Comparison of ENCODE assay signal across 23 cellular contexts in the genomic region with DNA sequence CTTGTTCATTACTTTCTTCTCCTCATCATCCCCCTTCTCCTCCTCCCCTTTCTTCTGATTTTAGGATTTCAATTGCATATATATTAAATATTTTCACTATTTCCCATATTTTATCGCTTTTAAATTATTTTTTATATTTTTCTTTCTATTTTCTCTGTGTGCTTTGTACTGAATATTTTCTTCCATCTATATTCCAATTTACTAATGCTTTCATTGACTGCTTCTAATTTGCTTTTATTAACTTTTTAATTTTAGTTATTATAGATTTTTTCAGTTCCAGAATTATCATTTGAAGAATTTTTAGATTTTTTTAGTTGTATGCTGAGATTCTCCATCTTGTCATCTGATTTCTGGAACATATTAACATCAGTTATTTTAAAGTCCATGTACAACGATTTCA.
DNase-seq lines count a peak whose midpoint lies in the region; ATAC-seq, FAIRE-seq and TF ChIP-seq lines count a peak whose summit lies in the region.
"Had no signal": no experiment of that assay in that cellular context is flagged by ENCODE, and none has a peak within 500 bp of the region (broad histone marks: within the 10 kb centered on the region; RNA-seq: fewer than 3 reads in every experiment).

No MANE protein-coding gene starts in this region.

- H3K79me1 ChIP-seq in mesendoderm (ENCODE audit: low read length) = no peaks in the 10 kb centered on the region

- H4K20me1 ChIP-seq in HCT116 (ENCODE audit: insufficient read depth) = no peaks in the 10 kb centered on the region
- H4K20me1 ChIP-seq: BLaER1 had no signal

- no peak overlapping the region for H3K56ac ChIP-seq in mesendoderm (ENCODE audit: low read length)

- no peak for TF ChIP-seq EP300 in upper lobe of left lung (IDR thresholded peaks at IDR 0.05)

- no peak overlapping the region for H2AK5ac ChIP-seq in mesendoderm (ENCODE audit: low read length)

- BruUV-seq in HCT116 (replicated peaks; lab: Mats Ljungman, UMichigan) = no TSS peak

- peak overlapping the region; percentile 44 for H2AFZ ChIP-seq in HCT116 (ENCODE audit: low read depth, low read length, poor library complexity, severe bottlenecking)

- H3K79me2 ChIP-seq in HCT116 (ENCODE audit: insufficient read depth, low read length) (no peaks in the 10 kb centered on the region), mesendoderm (ENCODE audit: control insufficient read depth, insufficient read depth, low read length) (no peaks in the 10 kb centered on the region)

- H3K27me3 ChIP-seq in HCT116 (ENCODE audit: insufficient read depth, low read length) = no peaks in the 10 kb centered on the region
- no peaks in the 10 kb centered on the region for H3K27me3 ChIP-seq in upper lobe of left lung
- no peaks in the 10 kb centered on the region for H3K27me3 ChIP-seq in mesendoderm (ENCODE audit: insufficient read depth, low read length, poor library complexity)
- H3K27me3 ChIP-seq: BE2C, BLaER1 had no signal

- DNase-seq in HCT116 (ENCODE audit: low read depth, low spot score) (no peak), frontal cortex (ENCODE audit: low spot score in 2 of 2) (no peak), NCI-H146 (lab: John Stamatoyannopoulos, UW) (no peak), upper lobe of left lung (no peak), mesendoderm (no peak), Ammon's horn (ENCODE audit: low spot score) (no peak)
- DNase-seq: 8988T; AML-193; BE2C; C1 segment of cervical spinal cord; CD4-positive, alpha-beta memory T cell; CD4-positive, CD25-positive, alpha-beta regulatory T cell; CD8-positive, alpha-beta memory T cell; COR-L47; DMS79 treated with DMSO at 0.1 percent for 48 hours; GF-D8 had no signal

- intact Hi-C loops in HCT116 (cut with micrococcal nuclease) = no loop called here

- H3K36me3 ChIP-seq in HCT116 (ENCODE audit: control insufficient read depth in 1 of 2, insufficient read depth in 2 of 2, low read length in 2 of 2) (0 out of 4 replicates have a peak, but pooled peaks cover 0 to 3% of the 10 kb centered on the region in 2 experiments), upper lobe of left lung (no peaks in the 10 kb centered on the region), mesendoderm (ENCODE audit: control insufficient read depth, insufficient read depth, low read length) (no peaks in the 10 kb centered on the region)
- H3K36me3 ChIP-seq: BE2C, BLaER1 had no signal

- H3K4ac ChIP-seq in mesendoderm (ENCODE audit: low read depth, low read length) = no peak overlapping the region

- H3K9me3 ChIP-seq in HCT116 (ENCODE audit: control insufficient read depth in 1 of 2, insufficient read depth in 1 of 2, low read depth in 1 of 2, low read length in 2 of 2) (peaks cover 0 to 5% of the 10 kb centered on the region in 2 experiments; a peak in 1 of 4 replicates), upper lobe of left lung (no peaks in the 10 kb centered on the region)
- H3K9me3 ChIP-seq: BE2C, BLaER1 had no signal

- RAD21 ChIA-PET in HCT116 (lab: Charles Lee; ENCODE audit: low non-redundant PET in 1 of 2, low total read pairs in 2 of 2, uncharacterized antibody in 2 of 2, unreplicated experiment in 2 of 2) = no interaction called here

- H3K4me2 ChIP-seq in HCT116 (ENCODE audit: low read length) (peak overlapping the region; percentile 40; the same call in 1 of the 2 replicates), mesendoderm (ENCODE audit: low read length) (no peak overlapping the region)
- H3K4me2 ChIP-seq: A549, BLaER1 had no signal

- CTCF ChIA-PET in HCT116 (lab: Charles Lee) = no interaction called here

- TF ChIP-seq CTCF in HCT116 (IDR thresholded peaks at IDR 0.05 in 2 of 3, conservative IDR thresholded peaks at IDR 0.05 in 1 of 3; ENCODE audit: borderline replicate concordance in 1 of 3, insufficient read depth in 1 of 3, low read depth in 2 of 3, low read length in 2 of 3) = no peak
- no peak for TF ChIP-seq CTCF in upper lobe of left lung (IDR thresholded peaks at IDR 0.05)

- no peak overlapping the region for H2BK15ac ChIP-seq in mesendoderm (replicated peaks; ENCODE audit: low read depth)

- H3K9ac ChIP-seq in HCT116 (ENCODE audit: low read length) (no peak overlapping the region), mesendoderm (ENCODE audit: low read length) (no peak overlapping the region)
- H3K9ac ChIP-seq: BLaER1 had no signal

- H3K27ac ChIP-seq in HCT116 (ENCODE audit: low read depth, low read length) = peak overlapping the region; percentile 37; the same call in 1 of the 2 replicates
- H3K27ac ChIP-seq in upper lobe of left lung = no peak overlapping the region
- H3K27ac ChIP-seq in mesendoderm (ENCODE audit: low read depth, low read length) = no peak overlapping the region
- H3K27ac ChIP-seq: A549, BLaER1 had no signal

- H3K9me2 ChIP-seq in HCT116 (ENCODE audit: insufficient read depth) = no peaks in the 10 kb centered on the region; the same call in 1 of the 2 replicates

- POLR2A ChIA-PET in HCT116 (lab: Charles Lee) = no interaction called here

- no peak overlapping the region for H3K4me3 ChIP-seq in HCT116 (replicated peaks in 1 of 2; ENCODE audit: low read depth in 1 of 2, low read length in 2 of 2)
- no peak overlapping the region for H3K4me3 ChIP-seq in upper lobe of left lung
- no peak overlapping the region for H3K4me3 ChIP-seq in mesendoderm (ENCODE audit: low read length)
- H3K4me3 ChIP-seq: A549, BLaER1 had no signal

- no peak overlapping the region for H4K8ac ChIP-seq in mesendoderm (ENCODE audit: low read depth, low read length)

- peak; percentile 58 for FAIRE-seq in A204.1 (lab: Jason Lieb, UNC)
- peak; percentile 5 for FAIRE-seq in colon (lab: Jason Lieb, UNC)
- peak; percentile 75 for FAIRE-seq in frontal cortex (lab: Jason Lieb, UNC)
- FAIRE-seq: A549, G401.6, GM12891, GM19239 had no signal

- H4K5ac ChIP-seq in mesendoderm (ENCODE audit: low read length) = no peak overlapping the region

- H2BK5ac ChIP-seq in mesendoderm (ENCODE audit: low read length) = no peak overlapping the region

- TF ChIP-seq POLR2A in HCT116 (IDR thresholded peaks at IDR 0.05; ENCODE audit: borderline replicate concordance, extremely low read depth, insufficient read depth, insufficient read length) = no peak
- no peak for TF ChIP-seq POLR2A in upper lobe of left lung (IDR thresholded peaks at IDR 0.05)

- no peak for TF ChIP-seq RAD21 in HCT116 (IDR thresholded peaks at IDR 0.05; ENCODE audit: low read depth)

- no peak overlapping the region for H2BK120ac ChIP-seq in mesendoderm (ENCODE audit: low read depth, low read length)

- ATAC-seq in HCT116 = no peak
- no peak for ATAC-seq in upper lobe of left lung (ENCODE audit: low FRiP score in 2 of 2)
- ATAC-seq: A549 had no signal

- no peak overlapping the region for H3K18ac ChIP-seq in mesendoderm (ENCODE audit: low read length)

- peaks cover 6 to 19% of the 10 kb centered on the region in 2 experiments for H3K4me1 ChIP-seq in HCT116 (ENCODE audit: control insufficient read depth in 1 of 2, insufficient read depth in 2 of 2, low read length in 2 of 2)
- no peaks in the 10 kb centered on the region for H3K4me1 ChIP-seq in upper lobe of left lung
- H3K4me1 ChIP-seq in mesendoderm (ENCODE audit: control insufficient read depth, low read depth, low read length) = no peaks in the 10 kb centered on the region
- H3K4me1 ChIP-seq: A549, BE2C, BLaER1 had no signal

- WGBS in upper lobe of left lung, 2 donors = 92 to 98% methylated on average over 2 of the region's 2 CpGs
- 100% methylated on average over 1 of the region's 2 CpGs for WGBS in mesendoderm (ENCODE audit: extremely low coverage, insufficient coverage, low lambda C conversion rate)

- H3K23ac ChIP-seq in mesendoderm (ENCODE audit: low read length) = no peak overlapping the region

TF ChIP-seq in HCT116, 20 proteins besides CTCF, POLR2A, EP300 and RAD21:
- TF ChIP-seq EZH2 (IDR thresholded peaks at IDR 0.05) (no peak), EGR1 (IDR thresholded peaks at IDR 0.05; ENCODE audit: low read depth) (no peak), EZH2phosphoT487 (IDR thresholded peaks at IDR 0.05; ENCODE audit: borderline replicate concordance) (no peak), TCF7L2 (IDR thresholded peaks at IDR 0.05; ENCODE audit: borderline replicate concordance, extremely low read depth, insufficient read depth, insufficient read length) (no peak), FOSL1 (IDR thresholded peaks at IDR 0.05; ENCODE audit: low read depth) (no peak), POLR2AphosphoS5 (IDR thresholded peaks at IDR 0.05; ENCODE audit: low read depth, low read length) (no peak), SIN3A (IDR thresholded peaks at IDR 0.05; ENCODE audit: low read depth) (no peak), SP1 (IDR thresholded peaks at IDR 0.05; ENCODE audit: low read depth) (no peak), CBX3 (IDR thresholded peaks at IDR 0.05; ENCODE audit: low read depth) (no peak)
